Comparison of ENCODE assay signal across 1 cellular context in genomic region chr1:211133841-211134669, GRCh38.
A peak's percentile ranks its signal among the peaks of the same experiment; 100 is the strongest.
TF ChIP-seq lines count a peak whose summit lies in the region.

Gene KCNH1, minus strand, starts transcription at chr1:211134148. Its CDS starts 203 bp downstream, at chr1:211133945.

TF ChIP-seq in K562, 482 proteins besides CTCF, POLR2A, EP300 and RAD21 (continued from another document and continues in another):
- no peak for TF ChIP-seq CHD7 (IDR thresholded peaks at IDR 0.05; ENCODE audit: low read depth, low read length)
- no peak for TF ChIP-seq ZNF444 (CRISPR knock-in tag; IDR thresholded peaks at IDR 0.05)
- 0 out of 4 replicates have a peak, but pooled peaks of 1 of the 2 experiments have one; percentile 44 for TF ChIP-seq FOXA3 (CRISPR knock-in tag; conservative IDR thresholded peaks at IDR 0.05 in 1 of 2, IDR thresholded peaks at IDR 0.05 in 1 of 2)
- TF ChIP-seq SFPQ (IDR thresholded peaks at IDR 0.05; ENCODE audit: low read depth, low read length): no peak
- no peak for TF ChIP-seq ASH1L (IDR thresholded peaks at IDR 0.05; ENCODE audit: borderline replicate concordance, low read depth, partially characterized antibody)
- no peak for TF ChIP-seq TOE1 (IDR thresholded peaks at IDR 0.05; ENCODE audit: borderline replicate concordance)
- TF ChIP-seq TOE1 (CRISPR knock-in tag; IDR thresholded peaks at IDR 0.05; ENCODE audit: borderline replicate concordance, low read depth): peak; percentile 78; the same call in 1 of the 2 replicates
- no peak for TF ChIP-seq C11orf30 (IDR thresholded peaks at IDR 0.05; ENCODE audit: low read depth)
- TF ChIP-seq PURB (CRISPR knock-in tag; IDR thresholded peaks at IDR 0.05; ENCODE audit: low read depth): no peak
- TF ChIP-seq MTA3 (IDR thresholded peaks at IDR 0.05; ENCODE audit: borderline replicate concordance): peak; percentile 64; the same call in 1 of the 2 replicates
- TF ChIP-seq E2F8 (IDR thresholded peaks at IDR 0.05; ENCODE audit: low read depth, partially characterized antibody): no peak
- no peak for TF ChIP-seq CBX8 (IDR thresholded peaks at IDR 0.05; ENCODE audit: borderline replicate concordance, extremely low read depth, low read depth, low read length, poor library complexity, severe bottlenecking)
- TF ChIP-seq RFX1 (IDR thresholded peaks at IDR 0.05): no peak
- TF ChIP-seq EP400 (IDR thresholded peaks at IDR 0.05): no peak
- TF ChIP-seq ZZZ3 (IDR thresholded peaks at IDR 0.05): no peak
- no peak for TF ChIP-seq SMAD2 (IDR thresholded peaks at IDR 0.05; ENCODE audit: low read depth, low read length)
- no peak for TF ChIP-seq LCOR (CRISPR knock-in tag; IDR thresholded peaks at IDR 0.05)
- no peak for TF ChIP-seq ZBTB49 (CRISPR knock-in tag; IDR thresholded peaks at IDR 0.05; ENCODE audit: borderline replicate concordance)
- peak; percentile 78 for TF ChIP-seq ZNF24 (IDR thresholded peaks at IDR 0.05)
